11 cellular contexts compared by ENCODE assay signal in the genomic region with DNA sequence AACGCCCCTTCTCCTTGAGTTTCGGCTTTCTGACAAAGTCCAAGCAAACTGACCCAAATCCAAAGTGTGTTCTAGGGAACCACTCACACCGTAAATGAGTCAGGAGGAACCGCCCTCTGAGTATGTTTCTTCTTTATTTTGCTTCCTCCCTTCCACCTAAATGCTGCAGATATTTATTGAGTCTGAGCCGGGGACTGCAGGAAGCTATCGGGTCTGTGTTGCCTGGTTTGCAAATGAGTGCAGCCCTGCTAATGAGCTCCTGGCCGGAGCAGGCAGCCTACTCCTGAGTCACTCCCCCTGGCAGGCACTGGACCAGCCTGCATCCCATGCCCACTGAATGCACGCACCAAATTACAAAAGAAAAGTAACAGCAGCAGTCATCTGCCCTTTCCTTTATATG.
DNase-seq lines count a peak whose midpoint lies in the region; ATAC-seq, FAIRE-seq and TF ChIP-seq lines count a peak whose summit lies in the region.
"Had no signal": no experiment of that assay in that cellular context is flagged by ENCODE, and none has a peak within 500 bp of the region (broad histone marks: within the 10 kb centered on the region; RNA-seq: fewer than 3 reads in every experiment).

No MANE protein-coding gene starts in this region.

- ATAC-seq in GM19328 (IDR thresholded peaks at IDR 0.05; ENCODE audit: unreplicated experiment) (no peak), HG02798 (IDR thresholded peaks at IDR 0.05; ENCODE audit: poor library complexity, unreplicated experiment) (no peak), GM19351 (IDR thresholded peaks at IDR 0.05; ENCODE audit: unreplicated experiment) (no peak)

- H3K27ac ChIP-seq in skeletal muscle tissue (ENCODE audit: low read depth, low read length) = peak overlapping the region; percentile 19

- H3K4me1 ChIP-seq in Loucy (ENCODE audit: insufficient read depth, low read length, poor library complexity, severe bottlenecking) = peaks cover 46% of the 10 kb centered on the region
- H3K4me1 ChIP-seq in skeletal muscle tissue (ENCODE audit: control insufficient read depth in 3 of 3, insufficient read depth in 3 of 3, low read length in 3 of 3) = peaks cover 40 to 47% (median 46%) of the 10 kb centered on the region in 3 donors

- H3K4me3 ChIP-seq in Loucy (ENCODE audit: low read length, poor library complexity, severe bottlenecking) (no peak overlapping the region), skeletal muscle tissue (ENCODE audit: low read length in 3 of 3) (no peak overlapping the region)

- H3K9ac ChIP-seq in Loucy (ENCODE audit: low read depth, low read length, poor library complexity, severe bottlenecking) (no peak overlapping the region), skeletal muscle tissue (ENCODE audit: low read depth in 1 of 3, low read length in 3 of 3) (no peak overlapping the region)

- no peaks in the 10 kb centered on the region for H3K79me2 ChIP-seq in Loucy (ENCODE audit: insufficient read depth, low read length)

- H3K4me2 ChIP-seq in Loucy (ENCODE audit: low read depth, low read length, poor library complexity, severe bottlenecking) = no peak overlapping the region

- no peak for FAIRE-seq in GM12892 (lab: Jason Lieb, UNC)

- peak overlapping the region; percentile 27; the same call in 1 of the 2 replicates for H2AFZ ChIP-seq in Loucy (ENCODE audit: low read length)

- no peak for TF ChIP-seq CTCF in Loucy (conservative IDR thresholded peaks at IDR 0.05; ENCODE audit: low read length)

- H3K36me3 ChIP-seq in Loucy (ENCODE audit: insufficient read depth, low read length) = no peaks in the 10 kb centered on the region
- H3K36me3 ChIP-seq in skeletal muscle tissue (ENCODE audit: control insufficient read depth in 3 of 3, insufficient read depth in 3 of 3, low read length in 3 of 3) = no peaks in the 10 kb centered on the region

- DNase-seq in amygdala (lab: John Stamatoyannopoulos, UW) (peak in 34 of 56 donors; percentile 5 to 81 (median 39)), left kidney (ENCODE audit: low read depth, low spot score) (peak; percentile 58), GM12892 (ENCODE audit: insufficient read length) (no peak)
- DNase-seq: EL; NCI-H345; stimulated activated CD4-positive, alpha-beta T cell treated with anti-CD3 and anti-CD28 coated beads, Interleukin-12 subunit alpha, Interleukin-12 subunit beta, amount 100 ng/mL, for 4 hours had no signal

- H3K27me3 ChIP-seq in Loucy (ENCODE audit: insufficient read depth, low read length, poor library complexity, severe bottlenecking) (no peaks in the 10 kb centered on the region), skeletal muscle tissue (ENCODE audit: control insufficient read depth in 3 of 3, insufficient read depth in 3 of 3, low read length in 3 of 3) (no peaks in the 10 kb centered on the region)

- no peaks in the 10 kb centered on the region for H3K9me2 ChIP-seq in Loucy (replicated peaks; ENCODE audit: low read depth, low read length)

- H3K9me3 ChIP-seq in Loucy (ENCODE audit: insufficient read depth, low read depth, low read length) = no peaks in the 10 kb centered on the region
- no peaks in the 10 kb centered on the region for H3K9me3 ChIP-seq in skeletal muscle tissue (ENCODE audit: control insufficient read depth in 3 of 3, low read length in 3 of 3)

- H4K20me1 ChIP-seq in Loucy (ENCODE audit: insufficient read depth, low read length, poor library complexity, severe bottlenecking) = no peaks in the 10 kb centered on the region

- H3F3A ChIP-seq in Loucy (ENCODE audit: low read depth) = no peaks in the 10 kb centered on the region

- TF ChIP-seq POLR2A in GM12892 (IDR thresholded peaks at IDR 0.05; ENCODE audit: low read depth, low read length) = no peak
